Comparison of ENCODE assay signal across 11 cellular contexts in the genomic region with DNA sequence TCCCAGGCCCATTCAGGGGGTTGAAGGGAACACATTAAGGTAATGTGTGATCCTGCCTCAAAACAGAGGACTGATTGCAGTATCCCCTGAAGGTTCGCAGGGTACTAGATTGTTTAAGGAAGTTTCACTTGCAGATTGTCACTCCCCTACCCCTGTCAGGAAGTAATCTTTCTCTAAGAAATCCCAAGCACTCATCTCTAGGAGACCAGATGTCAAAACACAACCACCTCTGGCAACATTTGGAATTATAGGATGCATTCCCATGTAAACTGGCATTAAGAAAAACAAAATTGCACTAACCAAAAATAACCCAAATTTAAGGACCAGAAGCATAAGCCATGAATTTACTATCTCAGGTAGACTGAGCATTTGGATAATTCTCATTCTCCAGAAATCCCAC. TPM values are rescaled to one million over a fixed set of nuclear protein-coding genes. Genes with fewer than 3 reads are reported as not detected.
A peak's percentile ranks its signal among the peaks of the same experiment; 100 is the strongest.
DNase-seq lines count a peak whose midpoint lies in the region; ATAC-seq and TF ChIP-seq lines count a peak whose summit lies in the region.
"Had no signal": no experiment of that assay in that cellular context is flagged by ENCODE, and none has a peak within 500 bp of the region (broad histone marks: within the 10 kb centered on the region; RNA-seq: fewer than 3 reads in every experiment).

No MANE protein-coding gene starts in this region.

- TF ChIP-seq CTCF in OCI-LY3 (IDR thresholded peaks at IDR 0.05; ENCODE audit: low read depth, low read length) (no peak), endothelial cell (IDR thresholded peaks at IDR 0.05; ENCODE audit: unreplicated experiment) (no peak), psoas muscle (IDR thresholded peaks at IDR 0.05) (no peak)

- H3K27ac ChIP-seq in OCI-LY3 (ENCODE audit: low read length) (no peak overlapping the region), psoas muscle (no peak overlapping the region)

- intact Hi-C loops in psoas muscle (cut with DNase I), result loop anchor here in 1 of 2 donors (5.0 kb wide), 2 partner anchors 64 to 149 kb away; partner anchors contain the start of gene TPP1

- CTCF ChIA-PET in activated CD8-positive, alpha-beta memory T cell treated with anti-CD3 and anti-CD28 coated beads, Interleukin-2, amount 10 ng/mL, durations not matched to agents 7 days and 5 days (lab: Charles Lee), result interaction anchor here (1.1 to 2.8 kb wide), 6 partner anchors 69 to 302 kb away, joined by 3 to 24 read pairs (median 8); partner anchors contain the start of gene TAF10

- 0 out of 2 replicates have a peak overlapping the region, but pooled peaks have one; percentile 8 for H3K9ac ChIP-seq in OCI-LY3 (ENCODE audit: low read length)

- no peak for ATAC-seq in activated CD8-positive, alpha-beta memory T cell treated with anti-CD3 and anti-CD28 coated beads, Interleukin-2, amount 10 ng/mL, durations not matched to agents 7 days and 5 days
- ATAC-seq in psoas muscle (no peak), HG02973 (IDR thresholded peaks at IDR 0.05; ENCODE audit: unreplicated experiment) (no peak)
- ATAC-seq: foreskin keratinocyte had no signal

- H2AFZ ChIP-seq in OCI-LY3 (ENCODE audit: low read depth, low read length), result no peak overlapping the region

- peaks cover 13% of the 10 kb centered on the region for H4K20me1 ChIP-seq in OCI-LY3 (ENCODE audit: insufficient read depth, low read length)

- H3K79me2 ChIP-seq in OCI-LY3 (ENCODE audit: low read length), result peaks cover 28% of the 10 kb centered on the region

- WGBS in psoas muscle, 3 donors, result 67 to 90% (median 80%) methylated on average over 1 of the region's 1 CpG

- H3K9me3 ChIP-seq in OCI-LY3 (ENCODE audit: insufficient read depth, low read length) (no peaks in the 10 kb centered on the region), psoas muscle (no peaks in the 10 kb centered on the region)

- no peak overlapping the region for H3K27ac Mint-ChIP-seq in activated CD8-positive, alpha-beta memory T cell treated with anti-CD3 and anti-CD28 coated beads, Interleukin-2, amount 10 ng/mL, durations not matched to agents 7 days and 5 days
- H3K27ac Mint-ChIP-seq in endothelial cell (ENCODE audit: unreplicated experiment), result peak overlapping the region; percentile 86

- H3K9me3 Mint-ChIP-seq in activated CD8-positive, alpha-beta memory T cell treated with anti-CD3 and anti-CD28 coated beads, Interleukin-2, amount 10 ng/mL, durations not matched to agents 7 days and 5 days (ENCODE audit: low read depth), result no peaks in the 10 kb centered on the region
- no peaks in the 10 kb centered on the region for H3K9me3 Mint-ChIP-seq in endothelial cell (ENCODE audit: unreplicated experiment)

- peak overlapping the region; percentile 100 for H3K4me2 ChIP-seq in OCI-LY3 (ENCODE audit: low read length)

- H3K4me3 Mint-ChIP-seq in activated CD8-positive, alpha-beta memory T cell treated with anti-CD3 and anti-CD28 coated beads, Interleukin-2, amount 10 ng/mL, durations not matched to agents 7 days and 5 days, result peak overlapping the region; percentile 97
- peak overlapping the region; percentile 99 for H3K4me3 Mint-ChIP-seq in endothelial cell (ENCODE audit: unreplicated experiment)

- DNase-seq in activated CD8-positive, alpha-beta memory T cell treated with anti-CD3 and anti-CD28 coated beads, Interleukin-2, amount 10 ng/mL, durations not matched to agents 7 days and 5 days, result no peak
- DNase-seq in activated CD8-positive, alpha-beta memory T cell treated with anti-CD3 and anti-CD28 coated beads, Interleukin-2, amount 50 U/mL, for 4 hours, result no peak
- DNase-seq in endothelial cell (ENCODE audit: low spot score), result no peak
- DNase-seq in psoas muscle, result no peak
- DNase-seq in cerebellar nuclear complex (lab: John Stamatoyannopoulos, UW), result no peak
- no peak for DNase-seq in GOT3 (lab: John Stamatoyannopoulos, UW)
- DNase-seq: activated effector memory CD4-positive, alpha-beta T cell treated with anti-CD3 and anti-CD28 coated beads, Interleukin-2, amount 50 U/mL, for 16 hours; foreskin keratinocyte; NCI-H1694 had no signal

- H3K4me3 ChIP-seq in OCI-LY3 (ENCODE audit: low read length), result peak overlapping the region; percentile 32; the same call in 1 of the 2 replicates
- H3K4me3 ChIP-seq in psoas muscle, result peak overlapping the region; percentile 96

- H3K27me3 ChIP-seq in OCI-LY3 (ENCODE audit: low read depth, low read length) (no peaks in the 10 kb centered on the region), psoas muscle (ENCODE audit: insufficient read depth in 3 of 3, low read length in 2 of 3) (no peaks in the 10 kb centered on the region)
- H3K27me3 ChIP-seq: foreskin keratinocyte had no signal

- H3K4me1 ChIP-seq in OCI-LY3 (ENCODE audit: low read length), result peaks cover 13% of the 10 kb centered on the region
- peaks cover 14% of the 10 kb centered on the region for H3K4me1 ChIP-seq in psoas muscle
- H3K4me1 ChIP-seq: foreskin keratinocyte had no signal

- H3K27me3 Mint-ChIP-seq in activated CD8-positive, alpha-beta memory T cell treated with anti-CD3 and anti-CD28 coated beads, Interleukin-2, amount 10 ng/mL, durations not matched to agents 7 days and 5 days, result no peaks in the 10 kb centered on the region
- H3K27me3 Mint-ChIP-seq in endothelial cell (ENCODE audit: unreplicated experiment), result peaks cover 6% of the 10 kb centered on the region

- H3K36me3 ChIP-seq in OCI-LY3 (replicated peaks; ENCODE audit: low read depth, low read length), result peaks cover 34% of the 10 kb centered on the region
- H3K36me3 ChIP-seq in psoas muscle (ENCODE audit: insufficient read depth in 1 of 2, low read depth in 1 of 2), result peaks cover 4 to 22% of the 10 kb centered on the region in 2 donors

- H3K4me1 Mint-ChIP-seq in activated CD8-positive, alpha-beta memory T cell treated with anti-CD3 and anti-CD28 coated beads, Interleukin-2, amount 10 ng/mL, durations not matched to agents 7 days and 5 days, result peaks cover 20% of the 10 kb centered on the region
- peaks cover 57% of the 10 kb centered on the region for H3K4me1 Mint-ChIP-seq in endothelial cell (ENCODE audit: unreplicated experiment)

- H3K36me3 Mint-ChIP-seq in activated CD8-positive, alpha-beta memory T cell treated with anti-CD3 and anti-CD28 coated beads, Interleukin-2, amount 10 ng/mL, durations not matched to agents 7 days and 5 days, result peaks cover 32% of the 10 kb centered on the region
- peaks cover 8% of the 10 kb centered on the region for H3K36me3 Mint-ChIP-seq in endothelial cell (ENCODE audit: low read depth, unreplicated experiment)

RNA-seq across cellular contexts. Expression of gene MRPL17, which starts 1.6 kb away (rescaled TPM):
- total RNA-seq in activated CD8-positive, alpha-beta memory T cell treated with anti-CD3 and anti-CD28 coated beads, Interleukin-2, amount 10 ng/mL, durations not matched to agents 7 days and 5 days, result 10 to 100 TPM; 69.4 to 81.0 TPM
- total RNA-seq in endothelial cell (ENCODE audit: unreplicated experiment), result 44.8 TPM
- 10 to 100 TPM; 27.2 to 44.8 (median 38.8) TPM for total RNA-seq in psoas muscle
- polyA plus RNA-seq in psoas muscle, result 10 to 100 TPM; 43.0 to 95.6 (median 47.0) TPM

RNA-seq across cellular contexts. Expression of gene DCHS1, which starts 25.9 kb away (rescaled TPM):
- total RNA-seq in activated CD8-positive, alpha-beta memory T cell treated with anti-CD3 and anti-CD28 coated beads, Interleukin-2, amount 10 ng/mL, durations not matched to agents 7 days and 5 days, result under 1 TPM; 0.14 to 0.32 TPM
- total RNA-seq in endothelial cell (ENCODE audit: unreplicated experiment) (156 TPM), psoas muscle (1 to 10 TPM; 3.2 to 7.2 (median 5.4) TPM)
- 1 to 10 TPM in 2 of 3 donors, under 1 TPM in 1; 0.98 to 1.7 (median 1.1) TPM for polyA plus RNA-seq in psoas muscle

Comparison
In these comparisons a context has a peak if more than half of its experiments do, and no peak if none do; other contexts are left out.
1. RNA of gene DCHS1, which starts 25.9 kb away (total RNA-seq): 156 TPM in endothelial cell (single experiment); 3.2 to 7.2 TPM in psoas muscle and 0.14 to 0.32 TPM in activated CD8-positive, alpha-beta memory T cell treated with anti-CD3 and anti-CD28 coated beads, Interleukin-2, amount 10 ng/mL, durations not matched to agents 7 days and 5 days; every median in the first group is over 10 times any median in the second.